ENCODE assay signal across 27 cellular contexts in genomic region chr3:161166051-161166450, GRCh38.
"Had no signal": no experiment of that assay in that cellular context is flagged by ENCODE, and none has a peak within 500 bp of the region (broad histone marks: within the 10 kb centered on the region; RNA-seq: fewer than 3 reads in every experiment).

No MANE protein-coding gene starts in this region.

- FAIRE-seq: colon, endometrium, endothelial cell of umbilical vein had no signal

- H3K4me1 ChIP-seq: colonic mucosa, foreskin keratinocyte, gastrocnemius medialis had no signal

- H3K27ac ChIP-seq: colonic mucosa, coronary artery, dorsolateral prefrontal cortex, epithelial cell of prostate, esophagus muscularis mucosa, esophagus squamous epithelium, foreskin keratinocyte, gastrocnemius medialis, gastroesophageal sphincter, heart left ventricle, heart right ventricle had no signal

- ATAC-seq: effector memory CD8-positive, alpha-beta T cell; esophagus mucosa; foreskin keratinocyte; gastrocnemius medialis; gastroesophageal sphincter; heart left ventricle; heart right ventricle had no signal

- H3K36me3 ChIP-seq: colonic mucosa, esophagus muscularis mucosa, esophagus squamous epithelium, gastrocnemius medialis, gastroesophageal sphincter, heart left ventricle, heart right ventricle had no signal

- H3K9me3 ChIP-seq: colonic mucosa, esophagus muscularis mucosa, gastrocnemius medialis had no signal

- H3K4me3 ChIP-seq: colonic mucosa, coronary artery, dorsolateral prefrontal cortex, esophagus muscularis mucosa, esophagus squamous epithelium, gastrocnemius medialis, gastroesophageal sphincter, heart left ventricle, heart right ventricle had no signal

- DNase-seq: colonic mucosa; cortex of kidney; dermis blood vessel endothelial cell; dorsolateral prefrontal cortex; effector CD4-positive, alpha-beta T cell; effector CD8-positive, alpha-beta T cell; effector memory CD4-positive, alpha-beta T cell; effector memory CD8-positive, alpha-beta T cell; endodermal cell; erythroblast; esophagus squamous epithelium; foreskin fibroblast; foreskin keratinocyte; foreskin melanocyte; gastrocnemius medialis; glutamatergic neuron; head of caudate nucleus; heart left ventricle; heart right ventricle had no signal

- H3K27me3 ChIP-seq: colonic mucosa, dorsolateral prefrontal cortex, esophagus muscularis mucosa, esophagus squamous epithelium, foreskin keratinocyte, gastrocnemius medialis, gastroesophageal sphincter, heart left ventricle, heart right ventricle had no signal
